9 cellular contexts compared by ENCODE assay signal in the genomic region with DNA sequence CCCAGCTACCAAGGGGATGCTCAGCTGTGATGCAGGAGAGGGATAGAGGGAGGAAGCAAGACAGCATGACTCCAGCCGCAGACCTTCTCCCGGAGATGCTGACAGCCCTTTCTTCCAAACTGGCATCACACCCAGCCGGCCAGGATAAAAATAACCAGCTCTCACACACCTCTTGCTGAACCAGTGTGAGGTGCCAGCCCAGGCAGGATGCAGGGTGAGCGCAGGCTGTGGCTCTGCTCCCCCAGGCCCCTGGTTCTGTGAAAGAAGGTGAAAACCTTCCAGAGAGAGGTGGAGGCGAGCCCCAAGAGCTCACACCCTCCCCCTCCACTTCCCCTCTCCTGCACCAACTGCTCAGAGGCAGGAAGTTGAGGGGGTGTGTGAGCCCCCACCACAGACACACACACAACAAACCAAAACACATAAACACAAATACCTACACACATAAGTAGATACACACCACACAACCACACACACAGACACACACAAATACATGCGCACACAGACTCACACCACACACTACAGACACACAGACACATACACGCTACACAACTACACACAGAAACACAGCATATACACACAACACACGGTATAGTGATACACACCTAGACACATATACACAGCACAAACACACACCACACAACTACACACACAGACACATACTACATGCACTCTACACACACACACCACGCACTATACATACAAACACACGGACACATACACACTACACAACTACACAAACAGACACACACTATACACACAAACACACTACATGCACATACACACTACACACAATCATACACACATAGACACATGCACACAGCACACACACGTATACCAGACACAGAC. TPM values are rescaled to one million over a fixed set of nuclear protein-coding genes. Genes with fewer than 3 reads are reported as not detected.
DNase-seq lines count a peak whose midpoint lies in the region; ATAC-seq lines count a peak whose summit lies in the region.
"Had no signal": no experiment of that assay in that cellular context is flagged by ENCODE, and none has a peak within 500 bp of the region (broad histone marks: within the 10 kb centered on the region; RNA-seq: fewer than 3 reads in every experiment).

No MANE protein-coding gene starts in this region.

- H3K9me3 ChIP-seq in BLaER1 treated with 17β-estradiol and CSF1 and Interleukin-3, amounts not matched to agents 10 nM and 100 nM (replicated peaks in 1 of 11) = peaks cover 8 to 24% (median 17%) of the 10 kb centered on the region in 11 experiments; a peak in 18 of 22 replicates
- H3K9me3 ChIP-seq in KOPT-K1 (ENCODE audit: insufficient read depth, low read length, poor library complexity, severe bottlenecking) (no peaks in the 10 kb centered on the region), esophagus (ENCODE audit: control insufficient read depth in 2 of 2, insufficient read depth in 1 of 2, low read depth in 1 of 2, low read length in 1 of 2) (peaks cover 0 to 3% of the 10 kb centered on the region in 2 donors)
- H3K9me3 ChIP-seq in effector memory CD4-positive, alpha-beta T cell (ENCODE audit: control insufficient read depth, low read length) = no peaks in the 10 kb centered on the region

- no peaks in the 10 kb centered on the region for H4K20me1 ChIP-seq in BLaER1 treated with 17β-estradiol and CSF1 and Interleukin-3, amounts not matched to agents 10 nM and 100 nM

- peak overlapping the region in 8 of 11 experiments; percentile 44 to 62 (median 54); a peak in 16 of 22 replicates for H3K27ac ChIP-seq in BLaER1 treated with 17β-estradiol and CSF1 and Interleukin-3, amounts not matched to agents 10 nM and 100 nM
- H3K27ac ChIP-seq in KOPT-K1 (ENCODE audit: low read depth, low read length, poor library complexity, severe bottlenecking) (peak overlapping the region; percentile 39), esophagus (ENCODE audit: low read depth in 2 of 2, low read length in 1 of 2) (peak overlapping the region; percentile 68 to 82)
- no peak overlapping the region for H3K27ac ChIP-seq in effector memory CD4-positive, alpha-beta T cell (ENCODE audit: insufficient read depth, low read length, poor library complexity, severe bottlenecking)
- H3K27ac ChIP-seq: VCaP had no signal

- DNase-seq in COLO829 (ENCODE audit: low spot score) = no peak
- no peak for DNase-seq in effector memory CD4-positive, alpha-beta T cell
- DNase-seq in amygdala (lab: John Stamatoyannopoulos, UW) = no peak
- DNase-seq in EL = no peak

- peaks cover 23 to 39% (median 28%) of the 10 kb centered on the region in 10 experiments for H3K4me1 ChIP-seq in BLaER1 treated with 17β-estradiol and CSF1 and Interleukin-3, amounts not matched to agents 10 nM and 100 nM
- H3K4me1 ChIP-seq in esophagus (ENCODE audit: control insufficient read depth in 2 of 2, insufficient read depth in 2 of 2, low read length in 1 of 2) = peaks cover 6 to 35% of the 10 kb centered on the region in 2 donors
- H3K4me1 ChIP-seq in effector memory CD4-positive, alpha-beta T cell (ENCODE audit: control insufficient read depth, insufficient read depth, low read length, poor library complexity, severe bottlenecking) = peaks cover 12% of the 10 kb centered on the region

- H3K9ac ChIP-seq in BLaER1 treated with 17β-estradiol and CSF1 and Interleukin-3, amounts not matched to agents 10 nM and 100 nM = peak overlapping the region in 6 of 11 experiments; percentile 27 to 49 (median 40); a peak in 7 of 22 replicates

- peak overlapping the region; percentile 52 to 74 (median 62) for H3K4me2 ChIP-seq in BLaER1 treated with 17β-estradiol and CSF1 and Interleukin-3, amounts not matched to agents 10 nM and 100 nM

- WGBS in esophagus, 2 donors = 52 to 58% methylated on average over 11 of the region's 11 CpGs

- H3K4me3 ChIP-seq in BLaER1 treated with 17β-estradiol and CSF1 and Interleukin-3, amounts not matched to agents 10 nM and 100 nM = no peak overlapping the region
- H3K4me3 ChIP-seq in esophagus (ENCODE audit: low read depth in 1 of 2, low read length in 2 of 2) = no peak overlapping the region
- H3K4me3 ChIP-seq in effector memory CD4-positive, alpha-beta T cell (ENCODE audit: insufficient read depth, low read depth, low read length, poor library complexity, severe bottlenecking) = no peak overlapping the region

- no peaks in the 10 kb centered on the region for H3K27me3 ChIP-seq in BLaER1 treated with 17β-estradiol and CSF1 and Interleukin-3, amounts not matched to agents 10 nM and 100 nM
- H3K27me3 ChIP-seq in esophagus (ENCODE audit: control insufficient read depth in 1 of 2, insufficient read depth in 2 of 2, low read length in 2 of 2) = no peaks in the 10 kb centered on the region
- H3K27me3 ChIP-seq in effector memory CD4-positive, alpha-beta T cell (replicated peaks; ENCODE audit: control insufficient read depth, insufficient read depth, low read length, poor library complexity, severe bottlenecking) = no peaks in the 10 kb centered on the region

- peak; percentile 35 for ATAC-seq in GM19397 (IDR thresholded peaks at IDR 0.05; ENCODE audit: unreplicated experiment)

- no peaks in the 10 kb centered on the region for H3K36me3 ChIP-seq in BLaER1 treated with 17β-estradiol and CSF1 and Interleukin-3, amounts not matched to agents 10 nM and 100 nM
- no peaks in the 10 kb centered on the region for H3K36me3 ChIP-seq in KOPT-K1 (ENCODE audit: insufficient read depth, low read length)
- H3K36me3 ChIP-seq in esophagus (ENCODE audit: control insufficient read depth in 2 of 2, insufficient read depth in 2 of 2, low read length in 1 of 2) = peaks cover 0 to 1% of the 10 kb centered on the region in 2 donors
- no peaks in the 10 kb centered on the region for H3K36me3 ChIP-seq in effector memory CD4-positive, alpha-beta T cell (ENCODE audit: control insufficient read depth, insufficient read depth, low read length)

RNA-seq across cellular contexts. Expression of a gene that starts 4.2 kb away (rescaled TPM):
- polyA plus RNA-seq in esophagus = 100 to 1,000 TPM; 273 to 321 TPM

RNA-seq across cellular contexts. Expression of a gene that starts 16.6 kb away (rescaled TPM):
- polyA plus RNA-seq in esophagus = 10 to 100 TPM in 1 of 2 donors, 1 to 10 TPM in 1; 5.0 to 16.1 TPM

RNA-seq across cellular contexts. Expression of a gene that starts 38.5 kb away (rescaled TPM):
- polyA plus RNA-seq in esophagus = 100 to 1,000 TPM in 1 of 2 donors, 10 to 100 TPM in 1; 62.8 to 144 TPM

RNA-seq across cellular contexts. Expression of a gene that starts 47.6 kb away (rescaled TPM):
- polyA plus RNA-seq in esophagus = not detected
